In genomic region chr19:43084196-43084832, GRCh38 we compare ENCODE assay signal across 11 cellular contexts. TPM values are rescaled to one million over a fixed set of nuclear protein-coding genes. Genes with fewer than 3 reads are reported as not detected.
DNase-seq lines count a peak whose midpoint lies in the region; ATAC-seq, FAIRE-seq and TF ChIP-seq lines count a peak whose summit lies in the region.
"Not testable (repeated sequence)": the region's sequence is repeated elsewhere in the genome, so short reads cannot be mapped to it uniquely, and the experiment has no call there.
"Had no signal": no experiment of that assay in that cellular context is flagged by ENCODE, and none has a peak within 500 bp of the region (broad histone marks: within the 10 kb centered on the region; RNA-seq: fewer than 3 reads in every experiment).

No MANE protein-coding gene starts in this region.

- TF ChIP-seq CTCF in A549 (IDR thresholded peaks at IDR 0.05), result peak; percentile 44
- TF ChIP-seq CTCF in KMS-11 (conservative IDR thresholded peaks at IDR 0.05; ENCODE audit: low read depth, low read length), result 0 out of 2 replicates have a peak, but pooled peaks have one; percentile 18
- TF ChIP-seq CTCF in RWPE1 (conservative IDR thresholded peaks at IDR 0.05; ENCODE audit: low read depth), result peak; percentile 68
- peak; percentile 39 to 65 for TF ChIP-seq CTCF in mammary epithelial cell (conservative IDR thresholded peaks at IDR 0.05 in 1 of 2, IDR thresholded peaks at IDR 0.05 in 1 of 2; ENCODE audit: extremely low read depth in 1 of 2, insufficient read depth in 1 of 2, low read depth in 1 of 2, low read length in 2 of 2)
- TF ChIP-seq CTCF in cardiac muscle cell (IDR thresholded peaks at IDR 0.05; ENCODE audit: low read depth, low read length), result peak; percentile 39
- TF ChIP-seq CTCF in parathyroid adenoma (IDR thresholded peaks at IDR 0.05), result peak; percentile 36

- not testable (repeated sequence) for H3K36me3 Mint-ChIP-seq in activated CD8-positive, alpha-beta T cell treated with anti-CD3 and anti-CD28 coated beads, Interleukin-2, amount 10 ng/mL, durations not matched to agents 7 days and 5 days (ENCODE audit: low read depth)

- H3K4me2 ChIP-seq in A549; KMS-11; mammary epithelial cell (ENCODE audit: insufficient read depth, low read depth, low read length); parathyroid adenoma (ENCODE audit: low read length): not testable (repeated sequence)

- not testable (repeated sequence) for H2AFZ ChIP-seq in KMS-11 (ENCODE audit: low read depth); mammary epithelial cell (ENCODE audit: low read depth, low read length); parathyroid adenoma

- not testable (repeated sequence) for H3K36me3 ChIP-seq in KMS-11 (ENCODE audit: insufficient read depth); mammary epithelial cell (ENCODE audit: insufficient read depth, low read length); cardiac muscle cell; parathyroid adenoma (ENCODE audit: control insufficient read depth, insufficient read depth, low read length)

- TF ChIP-seq RAD21 in A549 (conservative IDR thresholded peaks at IDR 0.05 in 1 of 2, IDR thresholded peaks at IDR 0.05 in 1 of 2), result peak; percentile 29 to 61; a peak in 4 of 5 replicates

- not testable (repeated sequence) for BruUV-seq in mammary epithelial cell (replicated peaks; lab: Mats Ljungman, UMichigan)

- not testable (repeated sequence) for FAIRE-seq in A549 (lab: Jason Lieb, UNC)

- H3K27ac Mint-ChIP-seq in activated CD8-positive, alpha-beta T cell treated with anti-CD3 and anti-CD28 coated beads, Interleukin-2, amount 10 ng/mL, durations not matched to agents 7 days and 5 days, result not testable (repeated sequence)

- not testable (repeated sequence) for H3K9me3 ChIP-seq in A549; mammary epithelial cell (replicated peaks; ENCODE audit: insufficient read depth, low read length); cardiac muscle cell (ENCODE audit: low read depth); parathyroid adenoma (ENCODE audit: control insufficient read depth, low read length)

- H3K9me3 Mint-ChIP-seq in activated CD8-positive, alpha-beta T cell treated with anti-CD3 and anti-CD28 coated beads, Interleukin-2, amount 10 ng/mL, durations not matched to agents 7 days and 5 days (ENCODE audit: insufficient read depth), result not testable (repeated sequence)

- not testable (repeated sequence) for TF ChIP-seq POLR2A in A549 (IDR thresholded peaks at IDR 0.05; ENCODE audit: low read length)

- POLR2A ChIA-PET in A549 (lab: Yijun Ruan, JAX); RWPE1 (lab: Yijun Ruan, JAX; ENCODE audit: low non-redundant PET); activated CD8-positive, alpha-beta T cell treated with anti-CD3 and anti-CD28 coated beads, Interleukin-2, amount 10 ng/mL, durations not matched to agents 7 days and 5 days (lab: Charles Lee): not testable (repeated sequence)

- not testable (repeated sequence) for H3K4me3 ChIP-seq in A549; KMS-11 (IDR thresholded peaks at IDR 0.05; ENCODE audit: insufficient read depth, low read depth, low read length); mammary epithelial cell (replicated peaks in 1 of 3; ENCODE audit: insufficient read depth in 1 of 3, low read depth in 2 of 3, low read length in 3 of 3); cardiac muscle cell; parathyroid adenoma (ENCODE audit: low read depth, low read length)

- not testable (repeated sequence) for H3K4me3 Mint-ChIP-seq in activated CD8-positive, alpha-beta T cell treated with anti-CD3 and anti-CD28 coated beads, Interleukin-2, amount 10 ng/mL, durations not matched to agents 7 days and 5 days

- ATAC-seq in A549; activated CD8-positive, alpha-beta T cell treated with anti-CD3 and anti-CD28 coated beads, Interleukin-2, amount 10 ng/mL, durations not matched to agents 7 days and 5 days: not testable (repeated sequence)

- H3K9ac ChIP-seq in KMS-11; mammary epithelial cell (ENCODE audit: insufficient read depth, low read length); parathyroid adenoma: not testable (repeated sequence)

- 62% methylated on average over 12 of the region's 12 CpGs for WGBS in A549 (ENCODE audit: missing lambda C conversion rate)
- 34% methylated on average over 12 of the region's 12 CpGs for WGBS in mammary epithelial cell (ENCODE audit: low coverage, missing lambda C conversion rate)

- in situ Hi-C loops in mammary epithelial cell (cut with MboI; ENCODE audit: low sequenced_read_pairs in 2 of 2), result loop anchor here (5.0 to 10.0 kb wide), 3 partner anchors 60 to 157 kb away; partner anchors contain the start of genes PSG11 (in 1 of the 2) and PSG7 (in 1 of the 2)

- H4K20me1 ChIP-seq in KMS-11 (ENCODE audit: insufficient read depth); mammary epithelial cell (ENCODE audit: insufficient read depth, low read length): not testable (repeated sequence)

- H3K4me1 ChIP-seq in A549; KMS-11 (ENCODE audit: low read depth, poor library complexity, severe bottlenecking); mammary epithelial cell (ENCODE audit: insufficient read depth, low read length); cardiac muscle cell (ENCODE audit: low read depth); parathyroid adenoma: not testable (repeated sequence)

- intact Hi-C loops in mammary epithelial cell (cut with micrococcal nuclease), result loop anchor here (1.0 kb wide), 1 partner anchor 63 kb away; no protein-coding TSS in a partner anchor

- not testable (repeated sequence) for H3K79me2 ChIP-seq in KMS-11 (ENCODE audit: insufficient read depth, low read depth); mammary epithelial cell (ENCODE audit: insufficient read depth, low read length); parathyroid adenoma

- not testable (repeated sequence) for H3K27me3 Mint-ChIP-seq in activated CD8-positive, alpha-beta T cell treated with anti-CD3 and anti-CD28 coated beads, Interleukin-2, amount 10 ng/mL, durations not matched to agents 7 days and 5 days (ENCODE audit: low read depth)

- not testable (repeated sequence) for H3K27ac ChIP-seq in A549; KMS-11; RWPE1; mammary epithelial cell (ENCODE audit: insufficient read depth, low read depth, low read length); cardiac muscle cell; parathyroid adenoma

- CTCF ChIA-PET in A549 (lab: Yijun Ruan, JAX), result interaction anchor here (1.0 to 2.2 kb wide), 8 partner anchors 12 to 391 kb away, joined by 3 to 5 read pairs (median 3); no protein-coding TSS in a partner anchor
- CTCF ChIA-PET in RWPE1 (lab: Yijun Ruan, JAX), result interaction anchor here (1.0 kb wide), 1 partner anchor 162 kb away, joined by 3 read pairs; no protein-coding TSS in a partner anchor
- CTCF ChIA-PET in activated CD8-positive, alpha-beta T cell treated with anti-CD3 and anti-CD28 coated beads, Interleukin-2, amount 10 ng/mL, durations not matched to agents 7 days and 5 days (lab: Charles Lee); mammary epithelial cell (lab: Charles Lee; ENCODE audit: low non-redundant PET): not testable (repeated sequence)

- not testable (repeated sequence) for TF ChIP-seq EP300 in A549 (IDR thresholded peaks at IDR 0.05)

- H3K4me1 Mint-ChIP-seq in activated CD8-positive, alpha-beta T cell treated with anti-CD3 and anti-CD28 coated beads, Interleukin-2, amount 10 ng/mL, durations not matched to agents 7 days and 5 days (ENCODE audit: low read depth), result not testable (repeated sequence)

- dilution Hi-C loops in mammary epithelial cell (cut with HindIII; ENCODE audit: low sequenced_read_pairs), result not testable (repeated sequence)

- DNase-seq in A549 (ENCODE audit: low read depth in 1 of 2, low spot score in 1 of 2) (peak in 1 of 2 experiments; percentile 18), ELR (ENCODE audit: low read depth) (peak; percentile 42), cardiac muscle cell (ENCODE audit: low read depth in 1 of 2, low spot score in 1 of 2) (peak in 1 of 2 donors; percentile 12)
- not testable (repeated sequence) for DNase-seq in RWPE1 (ENCODE audit: low spot score); mammary epithelial cell
- peak; percentile 30 for DNase-seq in activated CD8-positive, alpha-beta T cell treated with anti-CD3 and anti-CD28 coated beads, Interleukin-2, amount 10 ng/mL, durations not matched to agents 7 days and 5 days

- not testable (repeated sequence) for H3K27me3 ChIP-seq in KMS-11 (ENCODE audit: insufficient read depth, low read depth); mammary epithelial cell (ENCODE audit: insufficient read depth, low read length); cardiac muscle cell; parathyroid adenoma (ENCODE audit: control insufficient read depth, insufficient read depth, low read length)

RNA-seq across cellular contexts. Expression of gene PSG2, which starts 1.8 kb away (rescaled TPM):
- polyA plus RNA-seq in A549 (2011; rRNA removed) (not detected in 2 replicates), A549 (2017; fragmentation: RNase III; extraction: RNeasy Plus Mini Kit Qiagen cat#74134 plus additional on column Dnase treatment) (not detected in 3 replicates), mammary epithelial cell (0.05 TPM), cardiac muscle cell (not detected in 2 replicates)
- polyA plus RNA-seq in A549 (2012; cell fraction: cytosol; rRNA removed), result not detected in 2 replicates
- 0.06 TPM in 1 of 2 replicates, not detected in the other for polyA plus RNA-seq in A549 (2012; cell fraction: nucleus; rRNA removed)
- not detected in 2 replicates for polyA minus RNA-seq in A549 (2011; rRNA and poly(A)+ RNA removed)
- not detected for total RNA-seq in activated CD8-positive, alpha-beta T cell treated with anti-CD3 and anti-CD28 coated beads, Interleukin-2, amount 10 ng/mL, durations not matched to agents 7 days and 5 days
- total RNA-seq in mammary epithelial cell (not detected), cardiac muscle cell (not detected in 2 replicates)
- not detected for polyA minus RNA-seq in mammary epithelial cell
- total RNA-seq: cerebellum, frontal cortex, kidney had no signal

RNA-seq across cellular contexts. Expression of gene PSG11, which starts 58.0 kb away (rescaled TPM):
- polyA plus RNA-seq in A549 (2011; rRNA removed) (not detected in 2 replicates), A549 (2017; fragmentation: RNase III; extraction: RNeasy Plus Mini Kit Qiagen cat#74134 plus additional on column Dnase treatment) (not detected in 3 replicates), mammary epithelial cell (not detected), cardiac muscle cell (not detected in 2 replicates)
- polyA plus RNA-seq in A549 (2012; cell fraction: cytosol; rRNA removed), result 0.04 TPM in 1 of 2 replicates, not detected in the other
- polyA plus RNA-seq in A549 (2012; cell fraction: nucleus; rRNA removed), result 0.02 TPM in 1 of 2 replicates, not detected in the other
- 0.29 TPM in 1 of 2 replicates, not detected in the other for polyA minus RNA-seq in A549 (2011; rRNA and poly(A)+ RNA removed)
- total RNA-seq in activated CD8-positive, alpha-beta T cell treated with anti-CD3 and anti-CD28 coated beads, Interleukin-2, amount 10 ng/mL, durations not matched to agents 7 days and 5 days, result not detected
- total RNA-seq in mammary epithelial cell (not detected), cardiac muscle cell (not detected in 2 replicates)
- not detected for polyA minus RNA-seq in mammary epithelial cell
- total RNA-seq: cerebellum, frontal cortex, kidney had no signal

Comparison
In these comparisons a context has a peak if more than half of its experiments do, and no peak if none do; other contexts are left out.
1. CTCF ChIP-seq: peak in every context shown above with its lines; median percentile 68 in RWPE1; 52 in mammary epithelial cell; 44 in A549; 39 in cardiac muscle cell; 36 in parathyroid adenoma; 18 in KMS-11.